ENCODE assay signal across 16 cellular contexts in the genomic region with DNA sequence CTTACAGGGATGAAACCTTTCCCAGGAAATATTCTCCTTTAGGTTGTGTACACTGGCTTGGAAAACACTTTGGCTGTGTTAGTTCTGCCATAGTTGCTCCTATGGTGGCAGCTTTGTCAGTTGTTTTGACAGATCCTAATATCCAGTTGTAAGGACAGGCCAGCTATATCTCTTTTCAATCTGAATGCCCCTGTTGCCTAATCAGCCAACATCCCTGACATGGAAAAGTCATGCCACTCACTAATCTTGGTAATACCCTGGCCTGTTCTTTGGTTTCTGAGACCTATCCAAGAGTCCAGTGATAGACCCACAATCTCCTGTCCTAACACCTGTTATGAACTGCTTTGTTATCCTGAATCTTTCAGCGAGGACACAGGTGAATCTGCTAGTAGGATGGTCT.
DNase-seq lines count a peak whose midpoint lies in the region; ATAC-seq and TF ChIP-seq lines count a peak whose summit lies in the region.
"Had no signal": no experiment of that assay in that cellular context is flagged by ENCODE, and none has a peak within 500 bp of the region (broad histone marks: within the 10 kb centered on the region; RNA-seq: fewer than 3 reads in every experiment).

No MANE protein-coding gene starts in this region.

- no peak for DNase-seq in activated T-cell treated with anti-CD3 and anti-CD28 coated beads, Interleukin-2, amount 50 U/mL, for 72 hours
- DNase-seq in activated T-cell treated with anti-CD3 and anti-CD28 coated beads, Interleukin-2, amount 50 U/mL, for 1 hour = no peak
- DNase-seq in activated naive CD8-positive, alpha-beta T cell treated with anti-CD3 and anti-CD28 coated beads for 36 hours = no peak
- DNase-seq in stimulated activated effector memory CD8-positive, alpha-beta T cell treated with anti-CD3 and anti-CD28 coated beads, Interleukin-12 subunit alpha, Interleukin-12 subunit beta, amount 100 ng/mL, for 72 hours (ENCODE audit: low spot score in 2 of 2) = no peak
- no peak for DNase-seq in NCI-H446 treated with DMSO at 0.1 percent for 48 hours (lab: John Stamatoyannopoulos, UW)
- no peak for DNase-seq in upper lobe of right lung
- DNase-seq in NCI-H2107 treated with DMSO at 0.1 percent for 48 hours (lab: John Stamatoyannopoulos, UW; ENCODE audit: unreplicated experiment) = no peak
- DNase-seq: dorsolateral prefrontal cortex, HFFc6, KBM-7, mucosa of descending colon, NCI-H1048, NCI-H2029, NCI-H446, sigmoid colon had no signal

- intact Hi-C loops in upper lobe of right lung (cut with DNase I) = no loop called here

- H3K27ac Mint-ChIP-seq in activated T-cell treated with anti-CD3 and anti-CD28 coated beads, Interleukin-2, amount 50 U/mL, for 72 hours = peak overlapping the region; percentile 98
- H3K27ac Mint-ChIP-seq in IgD-negative memory B cell = peak overlapping the region in 2 of 3 donors; percentile 59 to 93
- peak overlapping the region; percentile 94 for H3K27ac Mint-ChIP-seq in activated naive CD8-positive, alpha-beta T cell treated with anti-CD3 and anti-CD28 coated beads for 36 hours
- H3K27ac Mint-ChIP-seq in stimulated activated effector memory CD8-positive, alpha-beta T cell treated with anti-CD3 and anti-CD28 coated beads, Interleukin-12 subunit alpha, Interleukin-12 subunit beta, amount 100 ng/mL, for 72 hours = peak overlapping the region; percentile 96
- H3K27ac Mint-ChIP-seq: HFFc6 had no signal

- H3K27me3 Mint-ChIP-seq in activated T-cell treated with anti-CD3 and anti-CD28 coated beads, Interleukin-2, amount 50 U/mL, for 72 hours (ENCODE audit: low read depth) = no peaks in the 10 kb centered on the region
- no peaks in the 10 kb centered on the region for H3K27me3 Mint-ChIP-seq in IgD-negative memory B cell
- no peaks in the 10 kb centered on the region for H3K27me3 Mint-ChIP-seq in activated naive CD8-positive, alpha-beta T cell treated with anti-CD3 and anti-CD28 coated beads for 36 hours

- H3K27me3 ChIP-seq in upper lobe of right lung = no peaks in the 10 kb centered on the region
- H3K27me3 ChIP-seq: dorsolateral prefrontal cortex, sigmoid colon had no signal

- no peak overlapping the region for H3K27ac ChIP-seq in upper lobe of right lung
- H3K27ac ChIP-seq: dorsolateral prefrontal cortex, sigmoid colon had no signal

- peaks cover 4 to 11% of the 10 kb centered on the region in 2 donors for H3K36me3 Mint-ChIP-seq in activated T-cell treated with anti-CD3 and anti-CD28 coated beads, Interleukin-2, amount 50 U/mL, for 72 hours (ENCODE audit: insufficient read depth in 2 of 2)
- H3K36me3 Mint-ChIP-seq in IgD-negative memory B cell = peaks cover 5% of the 10 kb centered on the region
- peaks cover 56% of the 10 kb centered on the region for H3K36me3 Mint-ChIP-seq in activated naive CD8-positive, alpha-beta T cell treated with anti-CD3 and anti-CD28 coated beads for 36 hours
- peaks cover 25% of the 10 kb centered on the region for H3K36me3 Mint-ChIP-seq in stimulated activated effector memory CD8-positive, alpha-beta T cell treated with anti-CD3 and anti-CD28 coated beads, Interleukin-12 subunit alpha, Interleukin-12 subunit beta, amount 100 ng/mL, for 72 hours

- H3K4me1 Mint-ChIP-seq in activated T-cell treated with anti-CD3 and anti-CD28 coated beads, Interleukin-2, amount 50 U/mL, for 72 hours (ENCODE audit: low read depth) = peaks cover 94% of the 10 kb centered on the region
- peaks cover 30 to 35% (median 34%) of the 10 kb centered on the region in 3 donors for H3K4me1 Mint-ChIP-seq in IgD-negative memory B cell
- H3K4me1 Mint-ChIP-seq in activated naive CD8-positive, alpha-beta T cell treated with anti-CD3 and anti-CD28 coated beads for 36 hours = peaks cover 74% of the 10 kb centered on the region
- H3K4me1 Mint-ChIP-seq in stimulated activated effector memory CD8-positive, alpha-beta T cell treated with anti-CD3 and anti-CD28 coated beads, Interleukin-12 subunit alpha, Interleukin-12 subunit beta, amount 100 ng/mL, for 72 hours = peaks cover 62% of the 10 kb centered on the region

- H3K4me3 ChIP-seq in upper lobe of right lung = no peak overlapping the region
- H3K4me3 ChIP-seq: dorsolateral prefrontal cortex, mucosa of descending colon, sigmoid colon had no signal

- peak overlapping the region; percentile 55 to 79 for H3K4me3 Mint-ChIP-seq in activated T-cell treated with anti-CD3 and anti-CD28 coated beads, Interleukin-2, amount 50 U/mL, for 72 hours
- H3K4me3 Mint-ChIP-seq in IgD-negative memory B cell = no peak overlapping the region
- peak overlapping the region; percentile 47 for H3K4me3 Mint-ChIP-seq in activated naive CD8-positive, alpha-beta T cell treated with anti-CD3 and anti-CD28 coated beads for 36 hours
- peak overlapping the region; percentile 34 for H3K4me3 Mint-ChIP-seq in stimulated activated effector memory CD8-positive, alpha-beta T cell treated with anti-CD3 and anti-CD28 coated beads, Interleukin-12 subunit alpha, Interleukin-12 subunit beta, amount 100 ng/mL, for 72 hours
- H3K4me3 Mint-ChIP-seq: HFFc6 had no signal

- no peaks in the 10 kb centered on the region for H3K9me3 Mint-ChIP-seq in activated T-cell treated with anti-CD3 and anti-CD28 coated beads, Interleukin-2, amount 50 U/mL, for 72 hours
- H3K9me3 Mint-ChIP-seq in IgD-negative memory B cell = peaks cover 0 to 4% (median 4%) of the 10 kb centered on the region in 3 donors
- H3K9me3 Mint-ChIP-seq in activated naive CD8-positive, alpha-beta T cell treated with anti-CD3 and anti-CD28 coated beads for 36 hours = peaks cover 31% of the 10 kb centered on the region
- peaks cover 2% of the 10 kb centered on the region for H3K9me3 Mint-ChIP-seq in stimulated activated effector memory CD8-positive, alpha-beta T cell treated with anti-CD3 and anti-CD28 coated beads, Interleukin-12 subunit alpha, Interleukin-12 subunit beta, amount 100 ng/mL, for 72 hours
- H3K9me3 Mint-ChIP-seq: HFFc6 had no signal

- no peaks in the 10 kb centered on the region for H3K36me3 ChIP-seq in upper lobe of right lung
- H3K36me3 ChIP-seq: sigmoid colon had no signal

- no peak for TF ChIP-seq CTCF in upper lobe of right lung (IDR thresholded peaks at IDR 0.05)

- H3K9me3 ChIP-seq in upper lobe of right lung = no peaks in the 10 kb centered on the region
- H3K9me3 ChIP-seq: mucosa of descending colon, sigmoid colon had no signal

- ATAC-seq in activated T-cell treated with anti-CD3 and anti-CD28 coated beads, Interleukin-2, amount 50 U/mL, for 72 hours (replicated peaks in 1 of 2) = no peak
- no peak for ATAC-seq in stimulated activated effector memory CD8-positive, alpha-beta T cell treated with anti-CD3 and anti-CD28 coated beads, Interleukin-12 subunit alpha, Interleukin-12 subunit beta, amount 100 ng/mL, for 72 hours
- no peak for ATAC-seq in upper lobe of right lung
- ATAC-seq: mucosa of descending colon had no signal

- H3K4me1 ChIP-seq in upper lobe of right lung = peaks cover 5% of the 10 kb centered on the region

Comparison
In these comparisons a context has a peak if more than half of its experiments do, and no peak if none do; other contexts are left out.
1. H3K4me3 Mint-ChIP-seq: peak in activated T-cell treated with anti-CD3 and anti-CD28 coated beads, Interleukin-2, amount 50 U/mL, for 72 hours (2 of 2), activated naive CD8-positive, alpha-beta T cell treated with anti-CD3 and anti-CD28 coated beads for 36 hours (single experiment) and stimulated activated effector memory CD8-positive, alpha-beta T cell treated with anti-CD3 and anti-CD28 coated beads, Interleukin-12 subunit alpha, Interleukin-12 subunit beta, amount 100 ng/mL, for 72 hours (single experiment); none in IgD-negative memory B cell (0 of 4).
2. Peak in every context shown above with its lines, with median percentiles within 50 percentile points of each other: H3K27ac Mint-ChIP-seq.